1 cellular context compared by ENCODE assay signal in genomic region chr9:121607434-121608248, GRCh38.
TF ChIP-seq lines count a peak whose summit lies in the region.

No MANE protein-coding gene starts in this region.

TF ChIP-seq in HEK293, 187 proteins besides CTCF, POLR2A, EP300 and RAD21 (continued from another document):
- TF ChIP-seq, protein P1, sequence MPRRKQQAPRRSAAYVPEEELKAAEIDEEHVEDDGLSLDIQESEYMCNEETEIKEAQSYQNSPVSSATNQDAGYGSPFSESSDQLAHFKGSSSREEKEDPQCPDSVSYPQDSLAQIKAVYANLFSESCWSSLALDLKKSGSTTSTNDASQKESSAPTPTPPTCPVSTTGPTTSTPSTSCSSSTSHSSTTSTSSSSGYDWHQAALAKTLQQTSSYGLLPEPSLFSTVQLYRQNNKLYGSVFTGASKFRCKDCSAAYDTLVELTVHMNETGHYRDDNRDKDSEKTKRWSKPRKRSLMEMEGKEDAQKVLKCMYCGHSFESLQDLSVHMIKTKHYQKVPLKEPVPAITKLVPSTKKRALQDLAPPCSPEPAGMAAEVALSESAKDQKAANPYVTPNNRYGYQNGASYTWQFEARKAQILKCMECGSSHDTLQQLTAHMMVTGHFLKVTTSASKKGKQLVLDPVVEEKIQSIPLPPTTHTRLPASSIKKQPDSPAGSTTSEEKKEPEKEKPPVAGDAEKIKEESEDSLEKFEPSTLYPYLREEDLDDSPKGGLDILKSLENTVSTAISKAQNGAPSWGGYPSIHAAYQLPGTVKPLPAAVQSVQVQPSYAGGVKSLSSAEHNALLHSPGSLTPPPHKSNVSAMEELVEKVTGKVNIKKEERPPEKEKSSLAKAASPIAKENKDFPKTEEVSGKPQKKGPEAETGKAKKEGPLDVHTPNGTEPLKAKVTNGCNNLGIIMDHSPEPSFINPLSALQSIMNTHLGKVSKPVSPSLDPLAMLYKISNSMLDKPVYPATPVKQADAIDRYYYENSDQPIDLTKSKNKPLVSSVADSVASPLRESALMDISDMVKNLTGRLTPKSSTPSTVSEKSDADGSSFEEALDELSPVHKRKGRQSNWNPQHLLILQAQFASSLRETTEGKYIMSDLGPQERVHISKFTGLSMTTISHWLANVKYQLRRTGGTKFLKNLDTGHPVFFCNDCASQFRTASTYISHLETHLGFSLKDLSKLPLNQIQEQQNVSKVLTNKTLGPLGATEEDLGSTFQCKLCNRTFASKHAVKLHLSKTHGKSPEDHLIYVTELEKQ (tag by site-specific recombination; IDR thresholded peaks at IDR 0.05; ENCODE audit: borderline replicate concordance): 0 out of 2 replicates have a peak, but pooled peaks have one; percentile 9
- TF ChIP-seq GFI1B (tag by site-specific recombination; IDR thresholded peaks at IDR 0.05) (0 out of 2 replicates have a peak, but pooled peaks have one; percentile 41), ZNF580 (tag by site-specific recombination; IDR thresholded peaks at IDR 0.05) (no peak), ZSCAN16 (tag by site-specific recombination; IDR thresholded peaks at IDR 0.05) (no peak), REPIN1 (tag by site-specific recombination; IDR thresholded peaks at IDR 0.05; ENCODE audit: low read depth) (no peak), ZNF416 (tag by site-specific recombination; IDR thresholded peaks at IDR 0.05) (no peak), ZNF510 (tag by site-specific recombination; IDR thresholded peaks at IDR 0.05; ENCODE audit: insufficient replicate concordance) (no peak), ZNF132 (tag by site-specific recombination; IDR thresholded peaks at IDR 0.05; ENCODE audit: borderline replicate concordance) (no peak), ZBTB17 (tag by site-specific recombination; IDR thresholded peaks at IDR 0.05) (no peak), ZNF335 (tag by site-specific recombination; conservative IDR thresholded peaks at IDR 0.05) (no peak)
- TF ChIP-seq, protein P2, sequence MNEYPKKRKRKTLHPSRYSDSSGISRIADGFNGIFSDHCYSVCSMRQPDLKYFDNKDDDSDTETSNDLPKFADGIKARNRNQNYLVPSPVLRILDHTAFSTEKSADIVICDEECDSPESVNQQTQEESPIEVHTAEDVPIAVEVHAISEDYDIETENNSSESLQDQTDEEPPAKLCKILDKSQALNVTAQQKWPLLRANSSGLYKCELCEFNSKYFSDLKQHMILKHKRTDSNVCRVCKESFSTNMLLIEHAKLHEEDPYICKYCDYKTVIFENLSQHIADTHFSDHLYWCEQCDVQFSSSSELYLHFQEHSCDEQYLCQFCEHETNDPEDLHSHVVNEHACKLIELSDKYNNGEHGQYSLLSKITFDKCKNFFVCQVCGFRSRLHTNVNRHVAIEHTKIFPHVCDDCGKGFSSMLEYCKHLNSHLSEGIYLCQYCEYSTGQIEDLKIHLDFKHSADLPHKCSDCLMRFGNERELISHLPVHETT (tag by site-specific recombination; IDR thresholded peaks at IDR 0.05): 0 out of 2 replicates have a peak, but pooled peaks have one; percentile 47
